Comparison of ENCODE assay signal across 8 cellular contexts in the genomic region with DNA sequence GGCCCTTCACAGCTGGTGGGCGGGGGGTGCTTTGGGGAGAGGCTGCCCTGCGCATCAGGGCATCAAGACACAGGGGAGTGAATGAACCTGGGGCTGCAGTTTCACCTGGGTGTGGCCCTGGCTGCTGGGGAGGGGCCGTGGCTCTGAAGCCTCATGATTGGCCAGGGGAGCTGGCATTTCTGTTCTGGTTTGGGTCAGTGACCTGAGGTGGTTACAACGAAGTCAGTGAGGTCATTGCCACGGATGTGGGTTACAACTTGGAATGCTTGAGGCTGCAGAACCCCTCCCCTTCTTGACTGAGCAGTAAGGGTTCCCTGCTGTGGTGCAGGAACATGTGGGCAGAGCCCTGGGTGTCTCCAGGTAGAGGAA. TPM values are rescaled to one million over a fixed set of nuclear protein-coding genes. Genes with fewer than 3 reads are reported as not detected.
DNase-seq lines count a peak whose midpoint lies in the region; ATAC-seq and TF ChIP-seq lines count a peak whose summit lies in the region.

No MANE protein-coding gene starts in this region.

- no peak overlapping the region for H2AFZ ChIP-seq in MM.1S (ENCODE audit: low read length)

- no peak for TF ChIP-seq CTCF in MM.1S (IDR thresholded peaks at IDR 0.05; ENCODE audit: low read length)
- no peak for TF ChIP-seq CTCF in spleen (IDR thresholded peaks at IDR 0.05 in 8 of 11, conservative IDR thresholded peaks at IDR 0.05 in 3 of 11)

- peak; percentile 35 for ATAC-seq in GM19035 (IDR thresholded peaks at IDR 0.05; ENCODE audit: unreplicated experiment)
- peak; percentile 81 for ATAC-seq in natural killer cell treated with Interleukin-12 subunit alpha and Interleukin-12 subunit beta and Interleukin-15 and Interleukin-18, amount 100 ng/mL, for 72 hours

- H3K9me3 ChIP-seq in MM.1S (replicated peaks; ENCODE audit: insufficient read depth, low read length) (no peaks in the 10 kb centered on the region), spleen (no peaks in the 10 kb centered on the region)

- H3K4me3 ChIP-seq in MM.1S (ENCODE audit: low read length) (peak overlapping the region; percentile 16; the same call in 1 of the 2 replicates), spleen (no peak overlapping the region)

- no peaks in the 10 kb centered on the region for H3K36me3 Mint-ChIP-seq in natural killer cell treated with Interleukin-12 subunit alpha and Interleukin-12 subunit beta and Interleukin-15 and Interleukin-18, amount 100 ng/mL, for 72 hours

- H3K9me3 Mint-ChIP-seq in natural killer cell treated with Interleukin-12 subunit alpha and Interleukin-12 subunit beta and Interleukin-15 and Interleukin-18, amount 100 ng/mL, for 72 hours = no peaks in the 10 kb centered on the region

- H3K4me1 Mint-ChIP-seq in natural killer cell treated with Interleukin-12 subunit alpha and Interleukin-12 subunit beta and Interleukin-15 and Interleukin-18, amount 100 ng/mL, for 72 hours (ENCODE audit: low read depth in 2 of 2) = peaks cover 31 to 36% of the 10 kb centered on the region in 2 donors

- H3K27me3 ChIP-seq in MM.1S (replicated peaks; ENCODE audit: insufficient read depth, low read length) (no peaks in the 10 kb centered on the region), spleen (replicated peaks in 1 of 7) (no peaks in the 10 kb centered on the region)

- H4K20me1 ChIP-seq in MM.1S (ENCODE audit: insufficient read depth, low read length) = no peaks in the 10 kb centered on the region

- H3K4me3 Mint-ChIP-seq in natural killer cell treated with Interleukin-12 subunit alpha and Interleukin-12 subunit beta and Interleukin-15 and Interleukin-18, amount 100 ng/mL, for 72 hours = peak overlapping the region; percentile 69

- 35 to 40% (median 37%) methylated on average over 5 of the region's 5 CpGs for WGBS in spleen, 5 donors

- H3K36me3 ChIP-seq in MM.1S (replicated peaks; ENCODE audit: insufficient read depth, low read length) (no peaks in the 10 kb centered on the region), spleen (peaks cover 0 to 4% (median 0%) of the 10 kb centered on the region in 6 donors)

- peak overlapping the region; percentile 65 to 81 for H3K27ac Mint-ChIP-seq in natural killer cell treated with Interleukin-12 subunit alpha and Interleukin-12 subunit beta and Interleukin-15 and Interleukin-18, amount 100 ng/mL, for 72 hours

- peak overlapping the region; percentile 77 for H3K4me2 ChIP-seq in MM.1S (ENCODE audit: low read depth, low read length)

- H3K9me2 ChIP-seq in MM.1S (replicated peaks; ENCODE audit: insufficient read depth, low read length) = no peaks in the 10 kb centered on the region

- no peaks in the 10 kb centered on the region for H3K79me2 ChIP-seq in MM.1S (ENCODE audit: low read length)

- H3K4me1 ChIP-seq in MM.1S (ENCODE audit: low read length) (peaks cover 38% of the 10 kb centered on the region), spleen (peaks cover 28 to 90% (median 84%) of the 10 kb centered on the region in 6 donors)

- DNase-seq in AG08396 (ENCODE audit: low spot score) = peak; percentile 86
- peak; percentile 95 for DNase-seq in MM.1S
- peak; percentile 75 for DNase-seq in activated effector memory CD4-positive, alpha-beta T cell treated with anti-CD3 and anti-CD28 coated beads, Interleukin-2, amount 50 U/mL, for 16 hours
- DNase-seq in natural killer cell treated with Interleukin-12 subunit alpha and Interleukin-12 subunit beta and Interleukin-15 and Interleukin-18, amount 100 ng/mL, for 72 hours (ENCODE audit: low spot score) = peak; percentile 85
- DNase-seq in NCI-H2107 treated with DMSO at 0.1 percent for 48 hours (lab: John Stamatoyannopoulos, UW; ENCODE audit: unreplicated experiment) = no peak
- no peak for DNase-seq in NCI-H187 treated with DMSO at 0.1 percent for 48 hours (lab: John Stamatoyannopoulos, UW)
- DNase-seq in spleen = no peak

- H3K27ac ChIP-seq in MM.1S (ENCODE audit: low read length) (peak overlapping the region; percentile 84; the same call in 1 of the 2 replicates), spleen (peak overlapping the region in 4 of 8 donors; percentile 7 to 81 (median 40))

- no peak for TF ChIP-seq POLR2A in spleen (IDR thresholded peaks at IDR 0.05)

- no peaks in the 10 kb centered on the region for H3K27me3 Mint-ChIP-seq in natural killer cell treated with Interleukin-12 subunit alpha and Interleukin-12 subunit beta and Interleukin-15 and Interleukin-18, amount 100 ng/mL, for 72 hours

- intact Hi-C loops in spleen (cut with DNase I; ENCODE audit: low total_unique reads) = no loop called here

- peaks cover 11% of the 10 kb centered on the region for H3F3A ChIP-seq in MM.1S (ENCODE audit: insufficient read depth, low read length)

- H3K9ac ChIP-seq in MM.1S (ENCODE audit: low read length) = peak overlapping the region; percentile 49; the same call in 1 of the 2 replicates

RNA-seq across cellular contexts. Expression of a gene that starts 3.0 kb away (rescaled TPM):
- 10 to 100 TPM; 23.2 to 24.1 TPM for total RNA-seq in natural killer cell treated with Interleukin-12 subunit alpha and Interleukin-12 subunit beta and Interleukin-15 and Interleukin-18, amount 100 ng/mL, for 72 hours
- 10 to 100 TPM; 18.6 to 60.8 (median 45.0) TPM for total RNA-seq in spleen
- 10 to 100 TPM; 35.9 to 47.5 (median 41.5) TPM for polyA plus RNA-seq in spleen

RNA-seq across cellular contexts. Expression of a gene that starts 13.4 kb away (rescaled TPM):
- total RNA-seq in natural killer cell treated with Interleukin-12 subunit alpha and Interleukin-12 subunit beta and Interleukin-15 and Interleukin-18, amount 100 ng/mL, for 72 hours = 10 to 100 TPM; 27.1 to 33.4 TPM
- total RNA-seq in spleen = 100 to 1,000 TPM in 4 of 7 donors, 10 to 100 TPM in 3; 91.6 to 186 (median 107) TPM
- polyA plus RNA-seq in spleen = 100 to 1,000 TPM in 1 of 3 donors, 10 to 100 TPM in 2; 80.4 to 125 (median 82.0) TPM

RNA-seq across cellular contexts. Expression of a gene that starts 13.9 kb away (rescaled TPM):
- total RNA-seq in natural killer cell treated with Interleukin-12 subunit alpha and Interleukin-12 subunit beta and Interleukin-15 and Interleukin-18, amount 100 ng/mL, for 72 hours = under 1 TPM; 0.12 to 0.20 TPM
- total RNA-seq in spleen = 1 to 10 TPM; 3.7 to 7.9 (median 5.1) TPM
- polyA plus RNA-seq in spleen = 1 to 10 TPM; 1.9 to 4.9 (median 2.5) TPM

RNA-seq across cellular contexts. Expression of a gene that starts 16.5 kb away (rescaled TPM):
- total RNA-seq in natural killer cell treated with Interleukin-12 subunit alpha and Interleukin-12 subunit beta and Interleukin-15 and Interleukin-18, amount 100 ng/mL, for 72 hours = not detected
- 10 to 100 TPM; 12.1 to 63.1 (median 42.0) TPM for total RNA-seq in spleen
- polyA plus RNA-seq in spleen = 10 to 100 TPM in 2 of 3 donors, 1 to 10 TPM in 1; 7.3 to 25.5 (median 22.3) TPM

RNA-seq across cellular contexts. Expression of a gene that starts 18.2 kb away (rescaled TPM):
- not detected for total RNA-seq in natural killer cell treated with Interleukin-12 subunit alpha and Interleukin-12 subunit beta and Interleukin-15 and Interleukin-18, amount 100 ng/mL, for 72 hours
- under 1 TPM in 1 of 7 donors, not detected in 6; 0.66 TPM for total RNA-seq in spleen
- polyA plus RNA-seq in spleen = under 1 TPM; 0.26 to 0.53 (median 0.48) TPM

Comparison
In these comparisons a context has a peak if more than half of its experiments do, and no peak if none do; other contexts are left out.
1. DNase-seq: peak in AG08396 (single experiment), MM.1S (single experiment), activated effector memory CD4-positive, alpha-beta T cell treated with anti-CD3 and anti-CD28 coated beads, Interleukin-2, amount 50 U/mL, for 16 hours (single experiment) and natural killer cell treated with Interleukin-12 subunit alpha and Interleukin-12 subunit beta and Interleukin-15 and Interleukin-18, amount 100 ng/mL, for 72 hours (single experiment); none in NCI-H2107 treated with DMSO at 0.1 percent for 48 hours (single experiment), NCI-H187 treated with DMSO at 0.1 percent for 48 hours (single experiment) and spleen (single experiment).